Comparison of ENCODE assay signal across 8 cellular contexts in genomic region chr5:148382961-148383360, GRCh38. TPM values are rescaled to one million over a fixed set of nuclear protein-coding genes. Genes with fewer than 3 reads are reported as not detected.
DNase-seq lines count a peak whose midpoint lies in the region; ATAC-seq and TF ChIP-seq lines count a peak whose summit lies in the region.

No MANE protein-coding gene starts in this region.

- no peak for TF ChIP-seq CTCF in body of pancreas (IDR thresholded peaks at IDR 0.05)

- CTCF ChIA-PET in activated naive CD4-positive, alpha-beta T cell treated with anti-CD3 and anti-CD28 coated beads, Interleukin-2, amount 10 ng/mL, durations not matched to agents 7 days and 5 days (lab: Charles Lee): interaction anchor here (0.6 to 1.1 kb wide), 2 partner anchors 9 to 348 kb away, joined by 3 to 6 read pairs; no protein-coding TSS in a partner anchor

- H3K36me3 Mint-ChIP-seq in activated naive CD4-positive, alpha-beta T cell treated with anti-CD3 and anti-CD28 coated beads, Interleukin-2, amount 10 ng/mL, durations not matched to agents 7 days and 5 days: peaks cover 25% of the 10 kb centered on the region

- no peak overlapping the region for H4K8ac ChIP-seq in mesendoderm (ENCODE audit: low read depth, low read length)

- H3K27ac ChIP-seq in body of pancreas (peak overlapping the region; percentile 71 to 91 (median 83)), mesendoderm (ENCODE audit: low read depth, low read length) (no peak overlapping the region), urinary bladder (ENCODE audit: low read depth) (no peak overlapping the region)

- peak overlapping the region; percentile 62 for H3K9ac ChIP-seq in mesendoderm (ENCODE audit: low read length)

- H3K4me1 ChIP-seq in body of pancreas: peaks cover 40% of the 10 kb centered on the region
- peaks cover 4% of the 10 kb centered on the region for H3K4me1 ChIP-seq in mesendoderm (ENCODE audit: control insufficient read depth, low read depth, low read length)
- H3K4me1 ChIP-seq in urinary bladder (ENCODE audit: insufficient read depth): no peaks in the 10 kb centered on the region

- peaks cover 21% of the 10 kb centered on the region for H3K79me2 ChIP-seq in mesendoderm (ENCODE audit: control insufficient read depth, insufficient read depth, low read length)

- H4K5ac ChIP-seq in mesendoderm (ENCODE audit: low read length): no peak overlapping the region

- no peak overlapping the region for H2AK5ac ChIP-seq in mesendoderm (ENCODE audit: low read length)

- no peak overlapping the region for H2BK5ac ChIP-seq in mesendoderm (ENCODE audit: low read length)

- no peak for TF ChIP-seq POLR2A in body of pancreas (IDR thresholded peaks at IDR 0.05)

- no peak overlapping the region for H3K4me2 ChIP-seq in mesendoderm (ENCODE audit: low read length)

- no peak overlapping the region for H3K18ac ChIP-seq in mesendoderm (ENCODE audit: low read length)

- peak overlapping the region; percentile 45 to 54 for H3K4me3 ChIP-seq in body of pancreas
- no peak overlapping the region for H3K4me3 ChIP-seq in mesendoderm (ENCODE audit: low read length)
- H3K4me3 ChIP-seq in urinary bladder (ENCODE audit: low read depth, low read length): peak overlapping the region; percentile 77

- no peak for ATAC-seq in body of pancreas
- ATAC-seq in HG03460 (IDR thresholded peaks at IDR 0.05; ENCODE audit: unreplicated experiment): no peak

- H3K4me3 Mint-ChIP-seq in activated naive CD4-positive, alpha-beta T cell treated with anti-CD3 and anti-CD28 coated beads, Interleukin-2, amount 10 ng/mL, durations not matched to agents 7 days and 5 days: peak overlapping the region; percentile 94

- peaks cover 64% of the 10 kb centered on the region for H3K4me1 Mint-ChIP-seq in activated naive CD4-positive, alpha-beta T cell treated with anti-CD3 and anti-CD28 coated beads, Interleukin-2, amount 10 ng/mL, durations not matched to agents 7 days and 5 days

- peaks cover 11% of the 10 kb centered on the region for H3K9me3 Mint-ChIP-seq in activated naive CD4-positive, alpha-beta T cell treated with anti-CD3 and anti-CD28 coated beads, Interleukin-2, amount 10 ng/mL, durations not matched to agents 7 days and 5 days

- H3K27me3 ChIP-seq in body of pancreas (no peaks in the 10 kb centered on the region), mesendoderm (ENCODE audit: insufficient read depth, low read length, poor library complexity) (no peaks in the 10 kb centered on the region)

- no peak for DNase-seq in activated naive CD4-positive, alpha-beta T cell treated with anti-CD3 and anti-CD28 coated beads, Interleukin-2, amount 10 ng/mL, durations not matched to agents 7 days and 5 days
- DNase-seq in activated naive CD4-positive, alpha-beta T cell (lab: John Stamatoyannopoulos, UW): no peak
- DNase-seq in body of pancreas (no peak), mesendoderm (no peak), superior temporal gyrus (ENCODE audit: extremely low spot score) (no peak), SKM-1 (lab: John Stamatoyannopoulos, UW; ENCODE audit: unreplicated experiment) (no peak)

- no peaks in the 10 kb centered on the region for H3K9me3 ChIP-seq in body of pancreas

- H3K36me3 ChIP-seq in body of pancreas (replicated peaks in 1 of 2; ENCODE audit: insufficient read depth in 1 of 2, low read depth in 2 of 2): no peaks in the 10 kb centered on the region
- no peaks in the 10 kb centered on the region for H3K36me3 ChIP-seq in mesendoderm (ENCODE audit: control insufficient read depth, insufficient read depth, low read length)
- no peaks in the 10 kb centered on the region for H3K36me3 ChIP-seq in urinary bladder (ENCODE audit: insufficient read depth)

- no peak overlapping the region for H2BK15ac ChIP-seq in mesendoderm (replicated peaks; ENCODE audit: low read depth)

- intact Hi-C loops in body of pancreas (cut with DNase I): no loop called here

- H3K56ac ChIP-seq in mesendoderm (ENCODE audit: low read length): no peak overlapping the region

- WGBS in body of pancreas, 2 donors: 18 to 19% methylated on average over 4 of the region's 4 CpGs
- WGBS in mesendoderm (ENCODE audit: extremely low coverage, insufficient coverage, low lambda C conversion rate): no CpG with 5 or more reads among the region's 4 CpGs
- WGBS in urinary bladder: 47% methylated on average over 4 of the region's 4 CpGs

- H3K79me1 ChIP-seq in mesendoderm (ENCODE audit: low read length): peaks cover 19% of the 10 kb centered on the region

- no peak overlapping the region for H3K23ac ChIP-seq in mesendoderm (ENCODE audit: low read length)

- H3K27me3 Mint-ChIP-seq in activated naive CD4-positive, alpha-beta T cell treated with anti-CD3 and anti-CD28 coated beads, Interleukin-2, amount 10 ng/mL, durations not matched to agents 7 days and 5 days: no peaks in the 10 kb centered on the region

- H2BK120ac ChIP-seq in mesendoderm (ENCODE audit: low read depth, low read length): no peak overlapping the region

- H3K27ac Mint-ChIP-seq in activated naive CD4-positive, alpha-beta T cell treated with anti-CD3 and anti-CD28 coated beads, Interleukin-2, amount 10 ng/mL, durations not matched to agents 7 days and 5 days: peak overlapping the region; percentile 97

- no peak overlapping the region for H3K4ac ChIP-seq in mesendoderm (ENCODE audit: low read depth, low read length)

RNA-seq across cellular contexts. Expression of gene FBXO38, which starts 0.8 kb away (rescaled TPM):
- total RNA-seq in body of pancreas (10 to 100 TPM; 37.9 to 45.7 TPM), urinary bladder (80.1 TPM)
- 20.4 TPM for polyA plus RNA-seq in mesendoderm (2013, experiment 1 of 2)
- polyA plus RNA-seq in mesendoderm (2013, experiment 2 of 2): 20.4 TPM
- polyA plus RNA-seq in urinary bladder: 16.6 TPM

RNA-seq across cellular contexts. Expression of gene SPINK9, which starts 47.6 kb away (rescaled TPM):
- not detected for total RNA-seq in body of pancreas
- polyA plus RNA-seq in mesendoderm (2013, experiment 1 of 2): not detected
- not detected for polyA plus RNA-seq in mesendoderm (2013, experiment 2 of 2)
- not detected for total RNA-seq in urinary bladder
- polyA plus RNA-seq in urinary bladder: not detected

Comparison
In these comparisons a context has a peak if more than half of its experiments do, and no peak if none do; other contexts are left out.
1. H3K27ac ChIP-seq: peak in body of pancreas (4 of 4); none in mesendoderm (single experiment) and urinary bladder (single experiment).